Comparison of ENCODE assay signal across 8 cellular contexts in genomic region chr20:34874094-34874654, GRCh38. TPM values are rescaled to one million over a fixed set of nuclear protein-coding genes. Genes with fewer than 3 reads are reported as not detected.
A peak's percentile ranks its signal among the peaks of the same experiment; 100 is the strongest.
DNase-seq lines count a peak whose midpoint lies in the region; ATAC-seq, FAIRE-seq and TF ChIP-seq lines count a peak whose summit lies in the region.

No MANE protein-coding gene starts in this region.

- peak overlapping the region; percentile 76 for H3K27ac ChIP-seq in colonic mucosa

- peak; percentile 77 for DNase-seq in AG09319 (ENCODE audit: extremely low read depth, low read depth)
- DNase-seq in H54 (ENCODE audit: insufficient read length, low spot score): peak; percentile 84
- DNase-seq in NCI-H226: peak; percentile 71
- DNase-seq in colonic mucosa: peak; percentile 91
- DNase-seq in left lobe of liver (ENCODE audit: low spot score): peak; percentile 83
- DNase-seq in stimulated activated CD4-positive, alpha-beta T cell treated with anti-CD3 and anti-CD28 coated beads, Interleukin-1b, Interleukin-23, amount 100 ng/mL, for 24 hours (ENCODE audit: low read depth in 4 of 4, low spot score in 1 of 4): peak in 3 of 4 experiments; percentile 19 to 54 (median 30)

- H3K4me3 ChIP-seq in WI38 (ENCODE audit: low read depth, low read length) (no peak overlapping the region), colonic mucosa (no peak overlapping the region)

- intact Hi-C loops in colonic mucosa (cut with DNase I): loop anchor here (10.0 kb wide), 1 partner anchor 221 kb away; the partner anchor contains the start of gene TRPC4AP

- peaks cover 7% of the 10 kb centered on the region for H3K4me1 ChIP-seq in colonic mucosa

- H3K9me3 ChIP-seq in colonic mucosa: no peaks in the 10 kb centered on the region

- TF ChIP-seq CTCF in AG09319 (IDR thresholded peaks at IDR 0.05; ENCODE audit: low read depth, low read length) (peak; percentile 96), WI38 (IDR thresholded peaks at IDR 0.05; ENCODE audit: low read depth, low read length) (peak; percentile 86), colonic mucosa (IDR thresholded peaks at IDR 0.05) (peak; percentile 77)

- peak overlapping the region in 1 of 2 donors; percentile 99 for H3K9ac ChIP-seq in colonic mucosa (ENCODE audit: low read depth in 2 of 2, low read length in 2 of 2)

- ATAC-seq in left lobe of liver (peak; percentile 62), HG02571 (IDR thresholded peaks at IDR 0.05; ENCODE audit: unreplicated experiment) (no peak)

- no peak for TF ChIP-seq POLR2A in H54 (IDR thresholded peaks at IDR 0.05; ENCODE audit: low read depth, low read length)

- H3K27me3 ChIP-seq in colonic mucosa: no peaks in the 10 kb centered on the region

- H3K36me3 ChIP-seq in colonic mucosa: no peaks in the 10 kb centered on the region

- FAIRE-seq in H54 (lab: Jason Lieb, UNC): no peak

RNA-seq across cellular contexts. Expression of gene GGT7, which starts 1.5 kb away (rescaled TPM):
- 10 to 100 TPM; 10.1 to 17.8 TPM for total RNA-seq in colonic mucosa
- total RNA-seq in left lobe of liver: 9.9 TPM

RNA-seq across cellular contexts. Expression of gene ACSS2, which starts 2.2 kb away (rescaled TPM):
- total RNA-seq in colonic mucosa: 100 to 1,000 TPM; 258 to 394 TPM
- 42.7 TPM for total RNA-seq in left lobe of liver

RNA-seq across cellular contexts. Expression of gene NCOA6, which starts 48.7 kb away (rescaled TPM):
- total RNA-seq in colonic mucosa (10 to 100 TPM; 28.9 to 40.2 TPM), left lobe of liver (9.4 TPM)

Comparison
In these comparisons a context has a peak if more than half of its experiments do, and no peak if none do; other contexts are left out.
1. DNase-seq: peak in every context shown above with its lines; median percentile 91 in colonic mucosa; 84 in H54; 83 in left lobe of liver; 77 in AG09319; 71 in NCI-H226; 30 in stimulated activated CD4-positive, alpha-beta T cell treated with anti-CD3 and anti-CD28 coated beads, Interleukin-1b, Interleukin-23, amount 100 ng/mL, for 24 hours.